15 cellular contexts compared by ENCODE assay signal in the genomic region with DNA sequence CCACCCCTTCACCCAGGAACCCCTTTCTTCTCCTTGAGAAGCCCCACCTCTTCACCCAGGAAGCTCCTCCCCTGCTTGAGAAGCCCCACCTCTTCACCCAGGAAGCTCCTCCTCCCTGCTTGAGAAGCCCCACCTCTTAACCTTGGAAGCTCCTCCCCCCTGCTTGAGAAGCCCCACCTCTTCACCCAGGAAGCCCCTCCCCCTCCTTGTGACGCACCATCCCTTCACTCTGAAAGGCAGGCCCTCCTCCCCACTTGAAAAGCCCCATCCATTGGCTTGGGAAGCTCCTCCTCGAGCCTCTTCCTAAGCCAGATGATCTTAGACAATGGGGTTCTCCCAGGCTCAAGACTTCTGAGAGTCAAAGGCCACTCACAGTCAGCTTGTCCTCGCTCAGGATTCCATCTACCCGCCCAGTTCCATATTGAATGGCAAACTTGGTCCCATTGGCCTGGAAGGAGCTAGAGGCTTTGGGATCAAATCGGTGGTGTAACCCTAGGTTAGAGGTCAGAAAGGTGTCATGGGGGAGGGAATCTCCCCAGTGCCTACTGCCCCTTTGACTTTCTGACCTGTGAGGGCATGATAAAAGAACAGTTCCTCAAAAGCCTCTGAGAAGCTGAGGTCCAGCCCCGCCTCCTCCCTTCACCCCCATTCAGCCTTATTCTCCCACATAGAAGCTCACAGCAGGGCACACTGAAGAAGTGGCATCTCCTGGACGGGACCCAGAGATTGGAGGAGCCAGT. TPM values are rescaled to one million over a fixed set of nuclear protein-coding genes. Genes with fewer than 3 reads are reported as not detected.
DNase-seq lines count a peak whose midpoint lies in the region; ATAC-seq and TF ChIP-seq lines count a peak whose summit lies in the region.
"Had no signal": no experiment of that assay in that cellular context is flagged by ENCODE, and none has a peak within 500 bp of the region (broad histone marks: within the 10 kb centered on the region; RNA-seq: fewer than 3 reads in every experiment).

No MANE protein-coding gene starts in this region.

- no peak overlapping the region for H2BK120ac ChIP-seq in neuronal stem cell (ENCODE audit: low read depth, low read length)

- peaks cover 42% of the 10 kb centered on the region for H3K36me3 Mint-ChIP-seq in activated CD4-positive, alpha-beta memory T cell treated with anti-CD3 and anti-CD28 coated beads for 36 hours

- CTCF ChIA-PET in HCT116 (lab: Charles Lee), result interaction anchor here (0.6 to 1.0 kb wide), 2 partner anchors 104 to 195 kb away, joined by 3 to 4 read pairs; no protein-coding TSS in a partner anchor
- CTCF ChIA-PET in activated CD4-positive, alpha-beta memory T cell treated with anti-CD3 and anti-CD28 coated beads for 36 hours (lab: Charles Lee), result interaction anchor here (1.0 to 1.7 kb wide), 2 partner anchors 15 to 99 kb away, joined by 3 to 4 read pairs; a partner anchor contains a TSS

- H3K18ac ChIP-seq in neuronal stem cell (ENCODE audit: low read length), result no peak overlapping the region

- H3K27ac Mint-ChIP-seq in activated CD4-positive, alpha-beta memory T cell treated with anti-CD3 and anti-CD28 coated beads for 36 hours, result peak overlapping the region; percentile 93

- TF ChIP-seq RAD21 in HCT116 (IDR thresholded peaks at IDR 0.05; ENCODE audit: low read depth), result no peak

- no peaks in the 10 kb centered on the region for H3K9me3 Mint-ChIP-seq in activated CD4-positive, alpha-beta memory T cell treated with anti-CD3 and anti-CD28 coated beads for 36 hours

- H3K9me2 ChIP-seq in HCT116 (ENCODE audit: insufficient read depth), result no peaks in the 10 kb centered on the region

- H3K36me3 ChIP-seq in HCT116 (ENCODE audit: control insufficient read depth in 1 of 2, insufficient read depth in 2 of 2, low read length in 2 of 2), result no peaks in the 10 kb centered on the region
- H3K36me3 ChIP-seq in neuronal stem cell (replicated peaks in 1 of 2; ENCODE audit: control insufficient read depth in 2 of 2, insufficient read depth in 2 of 2, low read length in 2 of 2), result peaks cover 0 to 2% of the 10 kb centered on the region in 2 donors
- H3K36me3 ChIP-seq: esophagus squamous epithelium, SJSA1 had no signal

- WGBS in neuronal stem cell (ENCODE audit: extremely low coverage in 2 of 2, insufficient read length in 2 of 2, insufficient replicate concordance in 1 of 2), 2 donors, result no CpG with 5 or more reads among the region's 7 CpGs

- peak; percentile 69 for ATAC-seq in HCT116
- ATAC-seq in HG02852 (IDR thresholded peaks at IDR 0.05; ENCODE audit: unreplicated experiment), result no peak
- ATAC-seq: HepG2 had no signal

- H2BK12ac ChIP-seq in neuronal stem cell (ENCODE audit: low read length), result no peak overlapping the region

- no peak for TF ChIP-seq POLR2A in HCT116 (IDR thresholded peaks at IDR 0.05; ENCODE audit: borderline replicate concordance, extremely low read depth, insufficient read depth, insufficient read length)

- no peak overlapping the region for H4K8ac ChIP-seq in neuronal stem cell (ENCODE audit: low read depth, low read length)

- H2BK5ac ChIP-seq in neuronal stem cell (ENCODE audit: low read length), result no peak overlapping the region

- RAD21 ChIA-PET in HCT116 (lab: Charles Lee; ENCODE audit: low non-redundant PET in 1 of 2, low total read pairs in 2 of 2, uncharacterized antibody in 2 of 2, unreplicated experiment in 2 of 2), result no interaction called here

- H3K4me1 ChIP-seq in HCT116 (ENCODE audit: control insufficient read depth in 1 of 2, insufficient read depth in 2 of 2, low read length in 2 of 2), result peaks cover 0 to 7% of the 10 kb centered on the region in 2 experiments; a peak in 1 of 4 replicates
- H3K4me1 ChIP-seq in neuronal stem cell (ENCODE audit: control insufficient read depth in 2 of 2, insufficient read depth in 1 of 2, low read depth in 1 of 2, low read length in 2 of 2), result peaks cover 0 to 6% of the 10 kb centered on the region in 2 donors
- H3K4me1 ChIP-seq: SJSA1 had no signal

- H2AFZ ChIP-seq in HCT116 (ENCODE audit: low read depth, low read length, poor library complexity, severe bottlenecking) (no peak overlapping the region), neuronal stem cell (ENCODE audit: low read length) (no peak overlapping the region)

- H3K4me3 Mint-ChIP-seq in activated CD4-positive, alpha-beta memory T cell treated with anti-CD3 and anti-CD28 coated beads for 36 hours, result peak overlapping the region; percentile 46

- H3K4ac ChIP-seq in neuronal stem cell (ENCODE audit: low read length), result no peak overlapping the region

- H3K23ac ChIP-seq in neuronal stem cell (ENCODE audit: low read depth, low read length, poor library complexity), result no peak overlapping the region

- intact Hi-C loops in HCT116 (cut with micrococcal nuclease), result loop anchor here (10.0 kb wide), 2 partner anchors 343 to 733 kb away; no protein-coding TSS in a partner anchor
- intact Hi-C loops in activated CD4-positive, alpha-beta memory T cell treated with anti-CD3 and anti-CD28 coated beads for 36 hours (cut with micrococcal nuclease), result loop anchor here (2.0 kb wide), 1 partner anchor 33 kb away; a partner anchor contains a TSS

- H3K27me3 ChIP-seq in HCT116 (ENCODE audit: insufficient read depth, low read length), result no peaks in the 10 kb centered on the region
- H3K27me3 ChIP-seq in neuronal stem cell (ENCODE audit: control insufficient read depth in 3 of 3, insufficient read depth in 3 of 3, low read depth in 1 of 3, low read length in 3 of 3), result peaks cover 0 to 2% (median 0%) of the 10 kb centered on the region in 3 experiments
- H3K27me3 ChIP-seq: SJSA1 had no signal

- no peak overlapping the region for H2BK15ac ChIP-seq in neuronal stem cell (ENCODE audit: low read length)

- H3K9me3 ChIP-seq in HCT116 (ENCODE audit: control insufficient read depth in 1 of 2, insufficient read depth in 1 of 2, low read depth in 1 of 2, low read length in 2 of 2) (no peaks in the 10 kb centered on the region), neuronal stem cell (replicated peaks in 1 of 2; ENCODE audit: control insufficient read depth in 2 of 2, insufficient read depth in 1 of 2, low read depth in 1 of 2, low read length in 2 of 2) (peaks cover 5 to 11% of the 10 kb centered on the region in 2 donors)
- H3K9me3 ChIP-seq: esophagus squamous epithelium, SJSA1 had no signal

- DNase-seq in activated T-cell treated with anti-CD3 and anti-CD28 coated beads, Interleukin-2, amount 50 U/mL, for 48 hours, result peak; percentile 54 to 57
- DNase-seq in activated T-cell treated with anti-CD3 and anti-CD28 coated beads for 4 hours (no peak), HCT116 (ENCODE audit: low read depth, low spot score) (peak; percentile 37), neuronal stem cell (ENCODE audit: low spot score) (no peak), coronary artery (ENCODE audit: low spot score) (no peak), NCI-H510A treated with DMSO at 0.1 percent for 48 hours (lab: John Stamatoyannopoulos, UW) (no peak)
- DNase-seq in activated CD4-positive, alpha-beta memory T cell treated with anti-CD3 and anti-CD28 coated beads for 36 hours, result peak; percentile 68
- DNase-seq: DND-41, esophagus squamous epithelium, NCI-H1436 treated with DMSO at 0.1 percent for 48 hours, NCI-H82 had no signal

- H3K4me3 ChIP-seq in HCT116 (replicated peaks in 1 of 2; ENCODE audit: low read depth in 1 of 2, low read length in 2 of 2) (no peak overlapping the region), neuronal stem cell (ENCODE audit: low read length in 2 of 2) (no peak overlapping the region), coronary artery (no peak overlapping the region)
- H3K4me3 ChIP-seq: esophagus squamous epithelium, SJSA1 had no signal

- no peak overlapping the region for H4K91ac ChIP-seq in neuronal stem cell (ENCODE audit: low read depth, low read length, poor library complexity)

- H4K20me1 ChIP-seq in HCT116 (ENCODE audit: insufficient read depth), result no peaks in the 10 kb centered on the region

- H2AK5ac ChIP-seq in neuronal stem cell (ENCODE audit: low read depth, low read length), result peak overlapping the region; percentile 26

- H3K9ac ChIP-seq in HCT116 (ENCODE audit: low read length) (no peak overlapping the region), neuronal stem cell (ENCODE audit: low read depth, low read length, poor library complexity) (no peak overlapping the region)

- no TSS peak for BruUV-seq in HCT116 (replicated peaks; lab: Mats Ljungman, UMichigan)

- TF ChIP-seq CTCF in HCT116 (IDR thresholded peaks at IDR 0.05 in 2 of 3, conservative IDR thresholded peaks at IDR 0.05 in 1 of 3; ENCODE audit: borderline replicate concordance in 1 of 3, insufficient read depth in 1 of 3, low read depth in 2 of 3, low read length in 2 of 3) (no peak), coronary artery (IDR thresholded peaks at IDR 0.05) (no peak)

- H3K14ac ChIP-seq in neuronal stem cell (ENCODE audit: low read length), result no peak overlapping the region

- POLR2A ChIA-PET in HCT116 (lab: Charles Lee), result no interaction called here
- POLR2A ChIA-PET in activated CD4-positive, alpha-beta memory T cell treated with anti-CD3 and anti-CD28 coated beads for 36 hours (lab: Charles Lee), result interaction anchor here (1.3 to 1.7 kb wide), 2 partner anchors 15 to 23 kb away, joined by 3 to 4 read pairs; a partner anchor contains a TSS

- H3K4me2 ChIP-seq in HCT116 (ENCODE audit: low read length) (no peak overlapping the region), neuronal stem cell (ENCODE audit: insufficient read depth, low read length, poor library complexity, severe bottlenecking) (no peak overlapping the region)

- no peaks in the 10 kb centered on the region for H3K27me3 Mint-ChIP-seq in activated CD4-positive, alpha-beta memory T cell treated with anti-CD3 and anti-CD28 coated beads for 36 hours

- H3K4me1 Mint-ChIP-seq in activated CD4-positive, alpha-beta memory T cell treated with anti-CD3 and anti-CD28 coated beads for 36 hours (ENCODE audit: low read depth), result peaks cover 81% of the 10 kb centered on the region

- no peak overlapping the region for H3K27ac ChIP-seq in HCT116 (ENCODE audit: low read depth, low read length)
- H3K27ac ChIP-seq in neuronal stem cell (replicated peaks; ENCODE audit: low read length), result no peak overlapping the region
- no peak overlapping the region for H3K27ac ChIP-seq in coronary artery
- H3K27ac ChIP-seq: esophagus squamous epithelium, SJSA1 had no signal

- peaks cover 3% of the 10 kb centered on the region for H3K79me1 ChIP-seq in neuronal stem cell (ENCODE audit: low read depth, low read length)

- no peaks in the 10 kb centered on the region for H3K79me2 ChIP-seq in HCT116 (ENCODE audit: insufficient read depth, low read length)

RNA-seq across cellular contexts. Expression of a gene that starts 4.0 kb away (rescaled TPM):
- total RNA-seq in HCT116 (2021; ENCODE audit: unreplicated experiment), result 4.4 TPM
- polyA plus RNA-seq in HCT116 (2012), result 3.4 and 3.7 TPM in 2 replicates
- 10 to 100 TPM; 88.8 to 99.8 TPM for total RNA-seq in activated CD4-positive, alpha-beta memory T cell treated with anti-CD3 and anti-CD28 coated beads for 36 hours
- 0.84 TPM for polyA plus RNA-seq in neuronal stem cell (2013, experiment 1 of 2)
- polyA plus RNA-seq in neuronal stem cell (2013, experiment 2 of 2), result 0.72 TPM
- total RNA-seq: HepG2, SJSA1 had no signal
- polyA plus RNA-seq: HepG2 had no signal

RNA-seq across cellular contexts. Expression of a gene that starts 14.8 kb away (rescaled TPM):
- total RNA-seq in HCT116 (2021; ENCODE audit: unreplicated experiment), result 40.3 TPM
- 43.0 and 51.2 TPM in 2 replicates for polyA plus RNA-seq in HCT116 (2012)
- total RNA-seq in activated CD4-positive, alpha-beta memory T cell treated with anti-CD3 and anti-CD28 coated beads for 36 hours, result 10 to 100 TPM; 73.9 to 75.6 TPM
- polyA plus RNA-seq in neuronal stem cell (2013, experiment 1 of 2), result 15.5 TPM
- polyA plus RNA-seq in neuronal stem cell (2013, experiment 2 of 2), result 15.1 TPM

RNA-seq across cellular contexts. Expression of a gene that starts 22.7 kb away (rescaled TPM):
- 122 TPM for total RNA-seq in HCT116 (2021; ENCODE audit: unreplicated experiment)
- 92.4 and 93.2 TPM in 2 replicates for polyA plus RNA-seq in HCT116 (2012)
- total RNA-seq in activated CD4-positive, alpha-beta memory T cell treated with anti-CD3 and anti-CD28 coated beads for 36 hours, result 100 to 1,000 TPM; 190 to 191 TPM
- 60.2 TPM for polyA plus RNA-seq in neuronal stem cell (2013, experiment 1 of 2)
- polyA plus RNA-seq in neuronal stem cell (2013, experiment 2 of 2), result 61.7 TPM

RNA-seq across cellular contexts. Expression of a gene that starts 32.3 kb away (rescaled TPM):
- 6.9 TPM for total RNA-seq in HCT116 (2021; ENCODE audit: unreplicated experiment)
- 2.9 and 4.6 TPM in 2 replicates for polyA plus RNA-seq in HCT116 (2012)
- total RNA-seq in activated CD4-positive, alpha-beta memory T cell treated with anti-CD3 and anti-CD28 coated beads for 36 hours, result 1 to 10 TPM; 5.4 to 6.2 TPM
- 6.8 TPM for polyA plus RNA-seq in neuronal stem cell (2013, experiment 1 of 2)
- 6.9 TPM for polyA plus RNA-seq in neuronal stem cell (2013, experiment 2 of 2)
- total RNA-seq: osteoblast, SJSA1 had no signal

RNA-seq across cellular contexts. Expression of a gene that starts 57.3 kb away (rescaled TPM):
- total RNA-seq in HCT116 (2021; ENCODE audit: unreplicated experiment), result 0.96 TPM
- polyA plus RNA-seq in HCT116 (2012), result 0.04 and 0.48 TPM in 2 replicates
- total RNA-seq in activated CD4-positive, alpha-beta memory T cell treated with anti-CD3 and anti-CD28 coated beads for 36 hours, result under 1 TPM; 0.45 to 0.80 TPM
- polyA plus RNA-seq in neuronal stem cell (2013, experiment 1 of 2), result 0.08 TPM
- 0.17 TPM for polyA plus RNA-seq in neuronal stem cell (2013, experiment 2 of 2)
- total RNA-seq: SJSA1 had no signal
- polyA plus RNA-seq: HepG2 had no signal

Comparison
In these comparisons a context has a peak if more than half of its experiments do, and no peak if none do; other contexts are left out.
1. DNase-seq: peak in activated T-cell treated with anti-CD3 and anti-CD28 coated beads, Interleukin-2, amount 50 U/mL, for 48 hours (2 of 2), HCT116 (single experiment) and activated CD4-positive, alpha-beta memory T cell treated with anti-CD3 and anti-CD28 coated beads for 36 hours (single experiment); none in activated T-cell treated with anti-CD3 and anti-CD28 coated beads for 4 hours (single experiment), neuronal stem cell (single experiment), coronary artery (single experiment) and NCI-H510A treated with DMSO at 0.1 percent for 48 hours (single experiment).
2. RNA of a gene that starts 4.0 kb away (total RNA-seq): 88.8 to 99.8 TPM in activated CD4-positive, alpha-beta memory T cell treated with anti-CD3 and anti-CD28 coated beads for 36 hours; 4.4 TPM in HCT116 (single experiment); every median in the first group is over 10 times any median in the second.